ENCODE assay signal across 9 cellular contexts in the genomic region with DNA sequence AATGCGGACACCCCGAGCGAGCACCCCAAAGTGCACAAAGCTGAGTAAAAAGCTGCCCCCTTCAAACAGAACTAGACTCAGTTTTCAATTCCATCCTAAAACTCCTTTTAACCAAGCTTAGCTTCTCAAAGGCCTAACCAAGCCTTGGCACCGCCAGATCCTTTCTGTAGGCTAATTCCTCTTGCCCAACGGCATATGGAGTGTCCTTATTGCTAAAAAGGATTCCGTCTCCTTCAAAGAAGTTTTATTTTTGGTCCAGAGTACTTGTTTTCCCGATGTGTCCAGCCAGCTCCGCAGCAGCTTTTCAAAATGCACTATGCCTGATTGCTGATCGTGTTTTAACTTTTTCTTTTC. TPM values are rescaled to one million over a fixed set of nuclear protein-coding genes. Genes with fewer than 3 reads are reported as not detected.
DNase-seq lines count a peak whose midpoint lies in the region; ATAC-seq and TF ChIP-seq lines count a peak whose summit lies in the region.
"Had no signal": no experiment of that assay in that cellular context is flagged by ENCODE, and none has a peak within 500 bp of the region (broad histone marks: within the 10 kb centered on the region; RNA-seq: fewer than 3 reads in every experiment).

No MANE protein-coding gene starts in this region.

- no peaks in the 10 kb centered on the region for H3K27me3 Mint-ChIP-seq in CD4-positive, alpha-beta T cell
- peaks cover 32% of the 10 kb centered on the region for H3K27me3 Mint-ChIP-seq in endodermal cell (ENCODE audit: insufficient read depth)

- H3K79me2 ChIP-seq in trophoblast cell (ENCODE audit: control insufficient read depth, insufficient read depth, low read length, poor library complexity), result peaks cover 25% of the 10 kb centered on the region

- H3K14ac ChIP-seq in trophoblast cell (ENCODE audit: low read length), result peak overlapping the region; percentile 72

- CTCF ChIA-PET in CD4-positive, alpha-beta T cell (lab: Charles Lee), result interaction anchor here (1.0 to 2.2 kb wide), 8 partner anchors 24 to 273 kb away, joined by 3 to 8 read pairs (median 6); no protein-coding TSS in a partner anchor

- peak overlapping the region; percentile 52 for H2BK120ac ChIP-seq in trophoblast cell (ENCODE audit: insufficient read depth, low read length, poor library complexity)

- WGBS in endodermal cell (ENCODE audit: insufficient coverage in 1 of 2, insufficient read length in 1 of 2), 2 experiments, result 87 to 92% methylated on average over 8 to 9 of the region's 9 CpGs
- WGBS in trophoblast cell (ENCODE audit: extremely low coverage, insufficient coverage, insufficient read length), result no CpG with 5 or more reads among the region's 9 CpGs

- peak overlapping the region; percentile 95 for H4K91ac ChIP-seq in trophoblast cell (ENCODE audit: low read depth, low read length)

- H3K4me1 ChIP-seq in Peyer's patch, result peaks cover 0 to 53% (median 11%) of the 10 kb centered on the region in 4 donors
- H3K4me1 ChIP-seq in endodermal cell (ENCODE audit: control insufficient read depth, insufficient read depth, low read length), result peaks cover 11% of the 10 kb centered on the region
- H3K4me1 ChIP-seq in trophoblast cell (ENCODE audit: control insufficient read depth in 1 of 2, insufficient read depth in 2 of 2, low read length in 2 of 2), result peaks cover 20 to 33% of the 10 kb centered on the region in 2 experiments

- peak overlapping the region; percentile 41 for H3K4me2 ChIP-seq in trophoblast cell (ENCODE audit: low read length)

- H3K36me3 ChIP-seq in Peyer's patch (peaks cover 0 to 10% (median 0%) of the 10 kb centered on the region in 3 donors), endodermal cell (ENCODE audit: control insufficient read depth, insufficient read depth, low read length) (peaks cover 32% of the 10 kb centered on the region), trophoblast cell (ENCODE audit: control insufficient read depth in 1 of 2, insufficient read depth in 2 of 2, low read length in 2 of 2) (peaks cover 16 to 25% of the 10 kb centered on the region in 2 experiments)

- H3K9me3 Mint-ChIP-seq in CD4-positive, alpha-beta T cell, result no peaks in the 10 kb centered on the region
- H3K9me3 Mint-ChIP-seq in endodermal cell, result no peaks in the 10 kb centered on the region

- peak overlapping the region in 3 of 4 donors; percentile 27 to 97 (median 93) for H3K4me3 ChIP-seq in Peyer's patch
- H3K4me3 ChIP-seq in endodermal cell (ENCODE audit: low read length), result peak overlapping the region; percentile 95
- no peak overlapping the region for H3K4me3 ChIP-seq in trophoblast cell (ENCODE audit: low read depth, low read length)

- peak overlapping the region; percentile 45 for H2BK12ac ChIP-seq in trophoblast cell (ENCODE audit: low read length)

- peak overlapping the region; percentile 31 for H3K4ac ChIP-seq in trophoblast cell (ENCODE audit: low read depth, low read length)

- DNase-seq in CD4-positive, alpha-beta T cell, result no peak
- DNase-seq in Peyer's patch (no peak), endodermal cell (no peak), trophoblast cell (no peak), AG20443 (ENCODE audit: low spot score) (no peak), left colon (no peak), amniotic stem cell (lab: John Stamatoyannopoulos, UW) (no peak)

- H4K8ac ChIP-seq in trophoblast cell (ENCODE audit: low read depth, low read length), result peak overlapping the region; percentile 71

- peaks cover 63% of the 10 kb centered on the region for H3K4me1 Mint-ChIP-seq in CD4-positive, alpha-beta T cell (ENCODE audit: low read depth)
- peaks cover 28% of the 10 kb centered on the region for H3K4me1 Mint-ChIP-seq in endodermal cell

- peak overlapping the region; percentile 67 for H3K18ac ChIP-seq in trophoblast cell (ENCODE audit: low read length)

- intact Hi-C loops in CD4-positive, alpha-beta T cell (cut with DNase I, micrococcal nuclease), result loop anchor here in 1 of 2 experiments (2.0 to 10.0 kb wide), 3 partner anchors 42 to 272 kb away; no protein-coding TSS in a partner anchor
- intact Hi-C loops in left colon (cut with DNase I, micrococcal nuclease), result no loop called here

- H3K23ac ChIP-seq in trophoblast cell (ENCODE audit: low read length), result no peak overlapping the region

- H3K27ac ChIP-seq in CD4-positive, alpha-beta T cell (ENCODE audit: low read depth, low read length), result peak overlapping the region; percentile 62
- peak overlapping the region; percentile 80 to 100 (median 96) for H3K27ac ChIP-seq in Peyer's patch
- no peak overlapping the region for H3K27ac ChIP-seq in endodermal cell (ENCODE audit: low read depth, low read length)
- H3K27ac ChIP-seq in trophoblast cell (ENCODE audit: low read depth, low read length), result peak overlapping the region; percentile 93
- H3K27ac ChIP-seq: neutrophil had no signal

- H3K4me3 Mint-ChIP-seq in CD4-positive, alpha-beta T cell, result peak overlapping the region; percentile 83
- H3K4me3 Mint-ChIP-seq in endodermal cell, result no peak overlapping the region

- POLR2A ChIA-PET in CD4-positive, alpha-beta T cell (lab: Charles Lee), result interaction anchor here (1.0 to 2.8 kb wide), 10 partner anchors 8 to 204 kb away, joined by 3 to 16 read pairs (median 4); no protein-coding TSS in a partner anchor

- no peak overlapping the region for H2AFZ ChIP-seq in trophoblast cell (ENCODE audit: insufficient read depth, low read length, poor library complexity)

- no peak overlapping the region for H2AK5ac ChIP-seq in trophoblast cell (ENCODE audit: low read length)

- TF ChIP-seq POLR2A in Peyer's patch (IDR thresholded peaks at IDR 0.05), result no peak

- peak overlapping the region; percentile 54 for H4K12ac ChIP-seq in trophoblast cell (ENCODE audit: low read depth, low read length)

- ATAC-seq in CD4-positive, alpha-beta T cell (ENCODE audit: poor library complexity), result no peak
- ATAC-seq in HG02763 (IDR thresholded peaks at IDR 0.05; ENCODE audit: unreplicated experiment) (no peak), left colon (no peak)

- peaks cover 55% of the 10 kb centered on the region for H3K79me1 ChIP-seq in trophoblast cell (ENCODE audit: low read length)

- no peaks in the 10 kb centered on the region for H3K9me3 ChIP-seq in CD4-positive, alpha-beta T cell (ENCODE audit: control insufficient read depth, low read length)
- H3K9me3 ChIP-seq in Peyer's patch, result no peaks in the 10 kb centered on the region
- no peaks in the 10 kb centered on the region for H3K9me3 ChIP-seq in endodermal cell (ENCODE audit: control insufficient read depth, low read length)
- H3K9me3 ChIP-seq in trophoblast cell (ENCODE audit: insufficient read depth, low read depth, low read length), result no peaks in the 10 kb centered on the region
- H3K9me3 ChIP-seq: neutrophil had no signal

- peaks cover 35% of the 10 kb centered on the region for H3K36me3 Mint-ChIP-seq in CD4-positive, alpha-beta T cell (ENCODE audit: low read depth)
- peaks cover 4% of the 10 kb centered on the region for H3K36me3 Mint-ChIP-seq in endodermal cell (ENCODE audit: low read depth)

- no peak for TF ChIP-seq CTCF in CD4-positive, alpha-beta T cell (IDR thresholded peaks at IDR 0.05)
- TF ChIP-seq CTCF in Peyer's patch (IDR thresholded peaks at IDR 0.05), result no peak
- TF ChIP-seq CTCF in endodermal cell (conservative IDR thresholded peaks at IDR 0.05), result no peak

- H3K9ac ChIP-seq in endodermal cell (ENCODE audit: extremely low read depth, low read length, poor library complexity, severe bottlenecking) (no peak overlapping the region), trophoblast cell (ENCODE audit: low read length) (peak overlapping the region; percentile 53)

- peak overlapping the region; percentile 78 for H2BK5ac ChIP-seq in trophoblast cell (ENCODE audit: low read depth, low read length, poor library complexity)

- peak overlapping the region; percentile 92 for H3K27ac Mint-ChIP-seq in CD4-positive, alpha-beta T cell
- no peak overlapping the region for H3K27ac Mint-ChIP-seq in endodermal cell

- no peaks in the 10 kb centered on the region for H3K27me3 ChIP-seq in CD4-positive, alpha-beta T cell (ENCODE audit: control insufficient read depth, insufficient read depth, low read length)
- no peaks in the 10 kb centered on the region for H3K27me3 ChIP-seq in Peyer's patch
- no peaks in the 10 kb centered on the region for H3K27me3 ChIP-seq in endodermal cell (ENCODE audit: control insufficient read depth, insufficient read depth, low read length, poor library complexity, severe bottlenecking)
- no peaks in the 10 kb centered on the region for H3K27me3 ChIP-seq in trophoblast cell (ENCODE audit: insufficient read depth, low read length)
- H3K27me3 ChIP-seq: neutrophil had no signal

RNA-seq across cellular contexts. Expression of gene BHLHE40, which starts 5.3 kb away (rescaled TPM):
- 100 to 1,000 TPM; 167 to 182 TPM for total RNA-seq in CD4-positive, alpha-beta T cell
- total RNA-seq in Peyer's patch (10 to 100 TPM; 20.3 to 78.4 (median 44.3) TPM), endodermal cell (1 to 10 TPM; 2.6 to 2.9 TPM), left colon (10 to 100 TPM; 40.8 to 74.0 TPM)
- 8.3 TPM for polyA plus RNA-seq in endodermal cell (2013, experiment 1 of 2)
- 14.0 TPM for polyA plus RNA-seq in endodermal cell (2013, experiment 2 of 2)
- 173 and 187 TPM in 2 replicates for polyA plus RNA-seq in trophoblast cell (2013)

Comparison
In these comparisons a context has a peak if more than half of its experiments do, and no peak if none do; other contexts are left out.
1. RNA of gene BHLHE40, which starts 5.3 kb away (total RNA-seq): 167 to 182 TPM in CD4-positive, alpha-beta T cell, 40.8 to 74.0 TPM in left colon and 20.3 to 78.4 TPM in Peyer's patch; 2.6 to 2.9 TPM in endodermal cell; every median in the first group is over 4 times any median in the second.